In the genomic region with DNA sequence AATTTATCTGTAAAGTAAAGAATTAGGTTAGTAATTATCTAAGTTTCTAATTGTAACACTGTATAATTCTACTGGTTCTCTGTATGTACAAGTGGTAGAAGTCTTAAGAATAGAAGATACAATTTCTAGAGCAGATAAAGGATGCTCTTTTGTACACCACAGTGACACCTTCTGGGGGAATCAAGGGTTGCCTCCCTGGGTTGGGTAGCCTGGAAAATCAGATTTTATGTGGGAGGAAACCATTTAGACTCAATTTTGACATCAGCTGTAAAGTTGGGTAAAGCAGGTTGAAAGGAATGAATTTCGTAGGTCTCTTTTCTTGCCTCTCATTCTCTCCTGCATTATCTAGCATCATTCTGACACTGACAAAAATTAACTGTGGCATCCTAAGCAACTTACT, we compare ENCODE assay signal across 10 cellular contexts.
A peak's percentile ranks its signal among the peaks of the same experiment; 100 is the strongest.
DNase-seq lines count a peak whose midpoint lies in the region; ATAC-seq, FAIRE-seq and TF ChIP-seq lines count a peak whose summit lies in the region.
"Had no signal": no experiment of that assay in that cellular context is flagged by ENCODE, and none has a peak within 500 bp of the region (broad histone marks: within the 10 kb centered on the region; RNA-seq: fewer than 3 reads in every experiment).

No MANE protein-coding gene starts in this region.

- H3K4me1 ChIP-seq in small intestine (ENCODE audit: control insufficient read depth in 2 of 2, insufficient read depth in 1 of 2, low read depth in 1 of 2, low read length in 1 of 2) (no peaks in the 10 kb centered on the region), vagina (no peaks in the 10 kb centered on the region)

- H3K36me3 ChIP-seq in small intestine (ENCODE audit: control insufficient read depth in 2 of 2, insufficient read depth in 2 of 2, low read length in 2 of 2) (no peaks in the 10 kb centered on the region), vagina (no peaks in the 10 kb centered on the region)

- H3K27me3 ChIP-seq in small intestine (ENCODE audit: control insufficient read depth in 2 of 2, insufficient read depth in 2 of 2, low read length in 2 of 2) (no peaks in the 10 kb centered on the region), vagina (no peaks in the 10 kb centered on the region)

- TF ChIP-seq CTCF in epithelial cell of esophagus (IDR thresholded peaks at IDR 0.05; ENCODE audit: insufficient read depth, low read depth, low read length, missing control alignments) (peak; percentile 30), vagina (IDR thresholded peaks at IDR 0.05) (no peak)

- 88 to 92% (median 89%) methylated on average over 1 of the region's 1 CpG for WGBS in small intestine, 3 donors

- H3K4me3 ChIP-seq in epithelial cell of esophagus (ENCODE audit: low read length) (no peak overlapping the region), small intestine (ENCODE audit: low read depth in 1 of 2, low read length in 2 of 2) (no peak overlapping the region), vagina (no peak overlapping the region)
- H3K4me3 ChIP-seq: lung had no signal

- no peak for ATAC-seq in GM18511 (IDR thresholded peaks at IDR 0.05; ENCODE audit: unreplicated experiment)
- ATAC-seq in HG03520 (IDR thresholded peaks at IDR 0.05; ENCODE audit: unreplicated experiment), result no peak

- intact Hi-C loops in vagina (cut with DNase I), result no loop called here

- peak; percentile 53 for DNase-seq in NCI-H82 (lab: John Stamatoyannopoulos, UW)
- DNase-seq in NCI-H82 treated with DMSO at 0.1 percent for 48 hours (lab: John Stamatoyannopoulos, UW; ENCODE audit: unreplicated experiment), result no peak
- DNase-seq in NCI-H146 (lab: John Stamatoyannopoulos, UW), result peak; percentile 56
- DNase-seq in epithelial cell of esophagus (ENCODE audit: low read depth), result peak; percentile 3
- peak; percentile 10 for DNase-seq in small intestine
- DNase-seq in vagina (ENCODE audit: extremely low spot score in 2 of 2), result no peak
- DNase-seq: stimulated activated CD4-positive, alpha-beta T cell treated with anti-CD3 and anti-CD28 coated beads, Interleukin-4, amount 100 ng/mL, for 24 hours had no signal

- H3K27ac ChIP-seq in small intestine (ENCODE audit: low read depth in 1 of 2, low read length in 1 of 2), result no peak overlapping the region
- H3K27ac ChIP-seq in vagina, result no peak overlapping the region

- no peaks in the 10 kb centered on the region for H3K9me3 ChIP-seq in small intestine (ENCODE audit: control insufficient read depth, low read depth)
- no peaks in the 10 kb centered on the region for H3K9me3 ChIP-seq in vagina

- no peak for TF ChIP-seq POLR2A in vagina (IDR thresholded peaks at IDR 0.05)

- no peak for FAIRE-seq in small intestine (lab: Jason Lieb, UNC)

Comparison
In these comparisons a context has a peak if more than half of its experiments do, and no peak if none do; other contexts are left out.
1. DNase-seq: peak in NCI-H82 (single experiment), NCI-H146 (single experiment), epithelial cell of esophagus (single experiment) and small intestine (single experiment); none in NCI-H82 treated with DMSO at 0.1 percent for 48 hours (single experiment) and vagina (0 of 2).